In genomic region chr5:139443766-139444473, GRCh38 we compare ENCODE assay signal across 1 cellular context.
TF ChIP-seq lines count a peak whose summit lies in the region.

No MANE protein-coding gene starts in this region.

TF ChIP-seq in endothelial cell of umbilical vein, 7 proteins besides CTCF, POLR2A, EP300 and RAD21:
- TF ChIP-seq JUN (IDR thresholded peaks at IDR 0.05; ENCODE audit: borderline replicate concordance, insufficient read depth, insufficient read length, low read depth) = peak; percentile 9
- no peak for TF ChIP-seq MAX (IDR thresholded peaks at IDR 0.05; ENCODE audit: insufficient read depth, insufficient read length)
- TF ChIP-seq MYC (IDR thresholded peaks at IDR 0.05; ENCODE audit: low read depth, low read length) = no peak
- no peak for TF ChIP-seq FOS (IDR thresholded peaks at IDR 0.05; ENCODE audit: borderline replicate concordance, insufficient read depth, low read length)
- no peak for TF ChIP-seq EZH2 (IDR thresholded peaks at IDR 0.05; ENCODE audit: borderline replicate concordance, low read depth, low read length, severe bottlenecking)
- TF ChIP-seq POLR2AphosphoS5 (IDR thresholded peaks at IDR 0.05; ENCODE audit: insufficient read depth, low read depth, low read length) = peak; percentile 44
- peak; percentile 51 for TF ChIP-seq GATA2 (IDR thresholded peaks at IDR 0.05; ENCODE audit: insufficient read depth, insufficient read length, low read depth, low read length)
TF ChIP-seq in endothelial cell of umbilical vein: peak in this region for 3.
